In genomic region chr12:103482365-103482764, GRCh38 we compare ENCODE assay signal across 27 cellular contexts. TPM values are rescaled to one million over a fixed set of nuclear protein-coding genes. Genes with fewer than 3 reads are reported as not detected.
A peak's percentile ranks its signal among the peaks of the same experiment; 100 is the strongest.
DNase-seq lines count a peak whose midpoint lies in the region; ATAC-seq, FAIRE-seq and TF ChIP-seq lines count a peak whose summit lies in the region.
"Had no signal": no experiment of that assay in that cellular context is flagged by ENCODE, and none has a peak within 500 bp of the region (broad histone marks: within the 10 kb centered on the region; RNA-seq: fewer than 3 reads in every experiment).

No MANE protein-coding gene starts in this region.

- no peaks in the 10 kb centered on the region for H3K4me1 ChIP-seq in CD8-positive, alpha-beta T cell (ENCODE audit: insufficient read depth, low read length)
- no peaks in the 10 kb centered on the region for H3K4me1 ChIP-seq in keratinocyte (ENCODE audit: control insufficient read depth, extremely low read depth, insufficient read depth, low read length)
- H3K4me1 ChIP-seq: BLaER1 treated with 17β-estradiol and CSF1 and Interleukin-3, amounts not matched to agents 10 nM and 100 nM; heart left ventricle; left ventricle myocardium inferior; neural progenitor cell; sigmoid colon; suprapubic skin had no signal

- CTCF ChIA-PET in CD8-positive, alpha-beta T cell (lab: Charles Lee), result no interaction called here
- CTCF ChIA-PET in T-cell (lab: Charles Lee), result interaction anchor here (0.6 to 0.7 kb wide), 2 partner anchors 11 to 69 kb away, joined by 3 to 6 read pairs; no protein-coding TSS in a partner anchor

- DNase-seq in activated T-cell treated with anti-CD3 and anti-CD28 coated beads, Interleukin-2, amount 50 U/mL, for 4 hours, result no peak
- DNase-seq in activated T-cell treated with anti-CD3 and anti-CD28 coated beads for 4 hours (no peak), T-cell (no peak), keratinocyte (ENCODE audit: low read depth, low spot score) (no peak), CD14-positive monocyte (ENCODE audit: low spot score) (no peak), hippocampal formation (lab: John Stamatoyannopoulos, UW) (no peak)
- DNase-seq in CD8-positive, alpha-beta T cell, result no peak
- DNase-seq: activated CD8-positive, alpha-beta memory T cell treated with anti-CD3 and anti-CD28 coated beads, Interleukin-2, amount 50 U/mL, for 4 hours; cerebellar nuclear complex; heart left ventricle; left ventricle myocardium inferior; midbrain; NCI-H146; NCI-H510A treated with DMSO at 0.1 percent for 48 hours; sigmoid colon; stimulated activated CD8-positive, alpha-beta memory T cell treated with anti-CD3 and anti-CD28 coated beads, Interleukin-4, amount 100 ng/mL, for 48 hours; T1000 had no signal

- no peak for FAIRE-seq in keratinocyte (lab: Jason Lieb, UNC)

- H3K4me3 ChIP-seq in CD8-positive, alpha-beta T cell (ENCODE audit: low read depth, low read length), result no peak overlapping the region
- H3K4me3 ChIP-seq in keratinocyte (ENCODE audit: control insufficient read depth in 2 of 3, extremely low read depth in 1 of 3, insufficient read depth in 2 of 3, low read depth in 1 of 3, low read length in 3 of 3), result no peak overlapping the region
- H3K4me3 ChIP-seq: BLaER1 treated with 17β-estradiol and CSF1 and Interleukin-3, amounts not matched to agents 10 nM and 100 nM; heart left ventricle; left ventricle myocardium inferior; neural progenitor cell; sigmoid colon; suprapubic skin had no signal

- intact Hi-C loops in CD8-positive, alpha-beta T cell (cut with DNase I, micrococcal nuclease), result no loop called here
- intact Hi-C loops in CD14-positive monocyte (cut with micrococcal nuclease), result no loop called here

- no peaks in the 10 kb centered on the region for H3K79me2 ChIP-seq in keratinocyte (ENCODE audit: control insufficient read depth, insufficient read depth, low read length)

- no peaks in the 10 kb centered on the region for H4K20me1 ChIP-seq in keratinocyte (ENCODE audit: control insufficient read depth, extremely low read depth, insufficient read depth, low read length)
- H4K20me1 ChIP-seq: BLaER1 treated with 17β-estradiol and CSF1 and Interleukin-3, amounts not matched to agents 10 nM and 100 nM had no signal

- H3K9me1 ChIP-seq in keratinocyte (ENCODE audit: control insufficient read depth, extremely low read depth, insufficient read depth, low read length), result no peaks in the 10 kb centered on the region

- dilution Hi-C loops in keratinocyte (cut with MboI; ENCODE audit: extremely low pct_ligation_motif_present, low sequenced_read_pairs), result no loop called here

- POLR2A ChIA-PET in CD8-positive, alpha-beta T cell (lab: Charles Lee), result no interaction called here
- POLR2A ChIA-PET in T-cell (lab: Charles Lee), result no interaction called here

- peak overlapping the region; percentile 54 for H3K4me3 Mint-ChIP-seq in activated T-cell treated with anti-CD3 and anti-CD28 coated beads, Interleukin-2, amount 50 U/mL, for 4 hours
- peak overlapping the region; percentile 72 for H3K4me3 Mint-ChIP-seq in CD8-positive, alpha-beta T cell
- H3K4me3 Mint-ChIP-seq in T-cell (peak overlapping the region; percentile 37 to 75 (median 70)), CD14-positive monocyte (no peak overlapping the region)
- H3K4me3 Mint-ChIP-seq: neural progenitor cell had no signal

- peak overlapping the region; percentile 54 for H2AFZ ChIP-seq in keratinocyte (ENCODE audit: control insufficient read depth, low read length)
- H2AFZ ChIP-seq: neural progenitor cell had no signal

- peak overlapping the region; percentile 82 for H3K27ac Mint-ChIP-seq in CD8-positive, alpha-beta T cell
- H3K27ac Mint-ChIP-seq in T-cell, result peak overlapping the region; percentile 25 to 84
- no peak overlapping the region for H3K27ac Mint-ChIP-seq in CD14-positive monocyte
- H3K27ac Mint-ChIP-seq: neural progenitor cell, progenitor cell of endocrine pancreas had no signal

- H3K9ac ChIP-seq in keratinocyte (ENCODE audit: control insufficient read depth, extremely low read depth, insufficient read depth, low read length), result no peak overlapping the region
- H3K9ac ChIP-seq: BLaER1 treated with 17β-estradiol and CSF1 and Interleukin-3, amounts not matched to agents 10 nM and 100 nM; neural progenitor cell had no signal

- H3K36me3 Mint-ChIP-seq in activated T-cell treated with anti-CD3 and anti-CD28 coated beads, Interleukin-2, amount 50 U/mL, for 4 hours (ENCODE audit: insufficient read depth), result no peaks in the 10 kb centered on the region
- no peaks in the 10 kb centered on the region for H3K36me3 Mint-ChIP-seq in CD8-positive, alpha-beta T cell
- H3K36me3 Mint-ChIP-seq in T-cell, result peaks cover 4% of the 10 kb centered on the region
- no peaks in the 10 kb centered on the region for H3K36me3 Mint-ChIP-seq in CD14-positive monocyte

- no peaks in the 10 kb centered on the region for H3K9me3 ChIP-seq in CD8-positive, alpha-beta T cell (ENCODE audit: low read length)
- H3K9me3 ChIP-seq in keratinocyte (ENCODE audit: control insufficient read depth, low read depth, low read length), result no peaks in the 10 kb centered on the region

- H3K4me2 ChIP-seq in keratinocyte (ENCODE audit: control insufficient read depth, extremely low read depth, insufficient read depth, low read depth, low read length), result no peak overlapping the region
- H3K4me2 ChIP-seq: BLaER1 treated with 17β-estradiol and CSF1 and Interleukin-3, amounts not matched to agents 10 nM and 100 nM; neural progenitor cell had no signal

- no peaks in the 10 kb centered on the region for H3K27me3 ChIP-seq in CD8-positive, alpha-beta T cell (ENCODE audit: insufficient read depth, low read length)
- H3K27me3 ChIP-seq in keratinocyte (ENCODE audit: control insufficient read depth, extremely low read depth, insufficient read depth, low read length), result no peaks in the 10 kb centered on the region
- H3K27me3 ChIP-seq: BLaER1 treated with 17β-estradiol and CSF1 and Interleukin-3, amounts not matched to agents 10 nM and 100 nM; heart left ventricle; neural progenitor cell; sigmoid colon; suprapubic skin had no signal

- peaks cover 16% of the 10 kb centered on the region for H3K9me3 Mint-ChIP-seq in activated T-cell treated with anti-CD3 and anti-CD28 coated beads, Interleukin-2, amount 50 U/mL, for 4 hours
- peaks cover 14% of the 10 kb centered on the region for H3K9me3 Mint-ChIP-seq in CD8-positive, alpha-beta T cell
- peaks cover 8 to 29% (median 8%) of the 10 kb centered on the region in 3 donors for H3K9me3 Mint-ChIP-seq in T-cell
- peaks cover 4 to 9% (median 5%) of the 10 kb centered on the region in 7 donors for H3K9me3 Mint-ChIP-seq in CD14-positive monocyte

- no peaks in the 10 kb centered on the region for H3K36me3 ChIP-seq in CD8-positive, alpha-beta T cell (ENCODE audit: insufficient read depth, low read length)
- no peaks in the 10 kb centered on the region for H3K36me3 ChIP-seq in keratinocyte (ENCODE audit: control insufficient read depth in 2 of 2, extremely low read depth in 1 of 2, insufficient read depth in 2 of 2, low read length in 2 of 2)
- H3K36me3 ChIP-seq: BLaER1 treated with 17β-estradiol and CSF1 and Interleukin-3, amounts not matched to agents 10 nM and 100 nM; heart left ventricle; left ventricle myocardium inferior; sigmoid colon; suprapubic skin had no signal

- no peak for ATAC-seq in activated T-cell treated with anti-CD3 and anti-CD28 coated beads, Interleukin-2, amount 50 U/mL, for 4 hours
- ATAC-seq in CD8-positive, alpha-beta T cell, result no peak
- ATAC-seq in T-cell (replicated peaks in 1 of 4) (no peak), HG02840 (IDR thresholded peaks at IDR 0.05; ENCODE audit: low FRiP score, unreplicated experiment) (no peak)
- ATAC-seq: HCT116, heart left ventricle, SK-N-SH treated with all-trans-retinoic acid at 6 μM for 48 hours had no signal

- H3K27ac ChIP-seq in CD8-positive, alpha-beta T cell (ENCODE audit: low read depth, low read length), result no peak overlapping the region
- no peak overlapping the region for H3K27ac ChIP-seq in keratinocyte (ENCODE audit: control insufficient read depth, insufficient read depth, low read length)
- H3K27ac ChIP-seq: BLaER1 treated with 17β-estradiol and CSF1 and Interleukin-3, amounts not matched to agents 10 nM and 100 nM; heart left ventricle; left ventricle myocardium inferior; neural progenitor cell; sigmoid colon; suprapubic skin had no signal

- no peak for TF ChIP-seq CTCF in CD8-positive, alpha-beta T cell (IDR thresholded peaks at IDR 0.05)
- no peak for TF ChIP-seq CTCF in keratinocyte (optimal IDR thresholded peaks at IDR 0.05 in 1 of 3, IDR thresholded peaks at IDR 0.05 in 1 of 3, conservative IDR thresholded peaks at IDR 0.05 in 1 of 3; ENCODE audit: extremely low read depth in 1 of 3, insufficient read depth in 2 of 3, low read length in 3 of 3)
- no peak for TF ChIP-seq CTCF in CD14-positive monocyte (IDR thresholded peaks at IDR 0.05)

- H3K4me1 Mint-ChIP-seq in activated T-cell treated with anti-CD3 and anti-CD28 coated beads, Interleukin-2, amount 50 U/mL, for 4 hours (ENCODE audit: low read depth), result peaks cover 5% of the 10 kb centered on the region
- peaks cover 7% of the 10 kb centered on the region for H3K4me1 Mint-ChIP-seq in CD8-positive, alpha-beta T cell (ENCODE audit: low read depth)
- H3K4me1 Mint-ChIP-seq in T-cell (peaks cover 6 to 10% (median 7%) of the 10 kb centered on the region in 3 donors), CD14-positive monocyte (no peaks in the 10 kb centered on the region)
- H3K4me1 Mint-ChIP-seq: neural progenitor cell had no signal

- H3K27me3 Mint-ChIP-seq in activated T-cell treated with anti-CD3 and anti-CD28 coated beads, Interleukin-2, amount 50 U/mL, for 4 hours (ENCODE audit: low read depth), result no peaks in the 10 kb centered on the region
- H3K27me3 Mint-ChIP-seq in CD8-positive, alpha-beta T cell (ENCODE audit: low read depth), result no peaks in the 10 kb centered on the region
- H3K27me3 Mint-ChIP-seq in T-cell (no peaks in the 10 kb centered on the region), CD14-positive monocyte (ENCODE audit: low read depth in 3 of 3) (peaks cover 0 to 5% (median 0%) of the 10 kb centered on the region in 3 donors)

RNA-seq across cellular contexts. Expression of gene C12orf42, which starts 13.4 kb away (rescaled TPM):
- under 1 TPM; 0.46 to 0.50 (median 0.49) TPM for total RNA-seq in activated T-cell treated with anti-CD3 and anti-CD28 coated beads, Interleukin-2, amount 50 U/mL, for 4 hours
- total RNA-seq in CD8-positive, alpha-beta T cell, result 1 to 10 TPM; 5.5 to 8.8 TPM
- 10 to 100 TPM in 1 of 5 donors, 1 to 10 TPM in 4; 7.5 to 16.9 (median 9.2) TPM for total RNA-seq in T-cell
- polyA plus RNA-seq in keratinocyte (0.03 to 0.08 TPM in 2 of 3 replicates, not detected in the other), CD14-positive monocyte (not detected)
- not detected for polyA plus RNA-seq in keratinocyte (2011; ENCODE audit: low read depth)
- polyA plus RNA-seq in keratinocyte (2011; cell fraction: cytosol; rRNA removed), result not detected in 2 replicates
- not detected in 2 replicates for polyA plus RNA-seq in keratinocyte (2011; cell fraction: nucleus; rRNA removed)
- not detected in 2 replicates for polyA plus RNA-seq in keratinocyte (2012; ENCODE audit: low replicate concordance)
- polyA minus RNA-seq in keratinocyte, result not detected in 3 replicates
- not detected for polyA minus RNA-seq in keratinocyte (2011; cell fraction: cytosol; rRNA and poly(A)+ RNA removed)
- not detected in 2 replicates for polyA minus RNA-seq in keratinocyte (2011; cell fraction: nucleus; rRNA and poly(A)+ RNA removed)
- total RNA-seq: epithelial cell of proximal tubule, fibroblast of villous mesenchyme, heart left ventricle, left ventricle myocardium inferior, sigmoid colon, suprapubic skin had no signal
- polyA plus RNA-seq: heart left ventricle, urinary bladder had no signal

Comparison
In these comparisons a context has a peak if more than half of its experiments do, and no peak if none do; other contexts are left out.
1. H3K4me3 Mint-ChIP-seq: peak in activated T-cell treated with anti-CD3 and anti-CD28 coated beads, Interleukin-2, amount 50 U/mL, for 4 hours (single experiment), CD8-positive, alpha-beta T cell (single experiment) and T-cell (3 of 3); none in CD14-positive monocyte (0 of 2).
2. H3K27ac Mint-ChIP-seq: peak in CD8-positive, alpha-beta T cell (single experiment) and T-cell (2 of 2); none in CD14-positive monocyte (0 of 7).
3. RNA of gene C12orf42, which starts 13.4 kb away (total RNA-seq): 7.5 to 16.9 TPM in T-cell and 5.5 to 8.8 TPM in CD8-positive, alpha-beta T cell; 0.46 to 0.50 TPM in activated T-cell treated with anti-CD3 and anti-CD28 coated beads, Interleukin-2, amount 50 U/mL, for 4 hours; every median in the first group is over 4 times any median in the second.